13 cellular contexts compared by ENCODE assay signal in genomic region chr14:53472306-53472705, GRCh38.
DNase-seq lines count a peak whose midpoint lies in the region; FAIRE-seq and TF ChIP-seq lines count a peak whose summit lies in the region.
"Had no signal": no experiment of that assay in that cellular context is flagged by ENCODE, and none has a peak within 500 bp of the region (broad histone marks: within the 10 kb centered on the region; RNA-seq: fewer than 3 reads in every experiment).

No MANE protein-coding gene starts in this region.

- no peak for TF ChIP-seq POLR2A in GM12891 (IDR thresholded peaks at IDR 0.05; ENCODE audit: low read depth, low read length)

- no peak for FAIRE-seq in GM12891 (lab: Jason Lieb, UNC)
- FAIRE-seq: D721Med, H1 had no signal

- DNase-seq in GM04503 (ENCODE audit: low read depth) (peak; percentile 31), amniotic epithelial cell (ENCODE audit: low read depth) (peak; percentile 64), fibroblast of peridontal ligament (ENCODE audit: extremely low read depth) (peak; percentile 54), GM12891 (ENCODE audit: insufficient read length, low spot score) (no peak), DMS79 (lab: John Stamatoyannopoulos, UW) (no peak)
- DNase-seq in activated naive CD4-positive, alpha-beta T cell (lab: John Stamatoyannopoulos, UW) = no peak
- DNase-seq: AML-193; Caco-2; CD4-positive, alpha-beta T cell; GDM1; H9 had no signal

TF ChIP-seq in GM12891, 5 proteins besides CTCF, POLR2A, EP300 and RAD21:
- TF ChIP-seq SPI1 (IDR thresholded peaks at IDR 0.05; ENCODE audit: low read depth, low read length) = no peak

Comparison
In these comparisons a context has a peak if more than half of its experiments do, and no peak if none do; other contexts are left out.
1. DNase-seq: peak in GM04503 (single experiment), amniotic epithelial cell (single experiment) and fibroblast of peridontal ligament (single experiment); none in GM12891 (single experiment), activated naive CD4-positive, alpha-beta T cell (0 of 4) and DMS79 (single experiment).